In the genomic region with DNA sequence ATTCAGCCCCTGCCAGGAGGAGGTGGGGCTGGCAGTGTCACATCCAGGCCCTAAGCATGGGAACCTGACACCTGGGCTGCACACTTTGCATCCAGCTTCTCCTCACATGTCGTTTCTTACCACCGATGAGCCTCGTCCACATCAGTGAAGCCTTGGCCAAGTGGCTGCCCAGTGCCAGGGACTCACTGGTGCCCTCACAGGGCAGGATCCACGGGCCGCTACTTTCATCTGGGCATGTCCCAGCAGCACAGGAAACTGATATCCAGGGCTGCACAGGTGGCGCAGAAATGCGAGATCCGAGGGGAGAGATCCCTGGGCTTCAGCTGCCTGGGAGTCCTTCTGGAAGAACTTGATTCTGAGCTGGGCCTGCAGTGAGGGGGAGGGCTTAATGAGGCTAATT, we compare ENCODE assay signal across 23 cellular contexts.
DNase-seq lines count a peak whose midpoint lies in the region; ATAC-seq and TF ChIP-seq lines count a peak whose summit lies in the region.
"Had no signal": no experiment of that assay in that cellular context is flagged by ENCODE, and none has a peak within 500 bp of the region (broad histone marks: within the 10 kb centered on the region; RNA-seq: fewer than 3 reads in every experiment).

No MANE protein-coding gene starts in this region.

- no peak for TF ChIP-seq POLR2A in esophagus muscularis mucosa (IDR thresholded peaks at IDR 0.05; ENCODE audit: low read depth)
- TF ChIP-seq POLR2A in gastrocnemius medialis (IDR thresholded peaks at IDR 0.05), result no peak

- H3K4me1 Mint-ChIP-seq in stimulated activated effector memory CD8-positive, alpha-beta T cell treated with anti-CD3 and anti-CD28 coated beads, Interleukin-12 subunit alpha, Interleukin-12 subunit beta, amount 100 ng/mL, for 72 hours, result peaks cover 6% of the 10 kb centered on the region
- H3K4me1 Mint-ChIP-seq: naive thymus-derived CD4-positive, alpha-beta T cell had no signal

- H3K36me3 Mint-ChIP-seq in stimulated activated effector memory CD8-positive, alpha-beta T cell treated with anti-CD3 and anti-CD28 coated beads, Interleukin-12 subunit alpha, Interleukin-12 subunit beta, amount 100 ng/mL, for 72 hours, result no peaks in the 10 kb centered on the region
- H3K36me3 Mint-ChIP-seq: naive thymus-derived CD4-positive, alpha-beta T cell had no signal

- intact Hi-C loops in esophagus muscularis mucosa (cut with DNase I), result no loop called here
- intact Hi-C loops in gastrocnemius medialis (cut with DNase I; ENCODE audit: low total_unique reads), result loop anchor here (1.0 to 5.0 kb wide), 4 partner anchors 62 to 290 kb away; partner anchors contain the start of gene HDAC4

- H3K27me3 ChIP-seq in esophagus muscularis mucosa, result peaks cover 0 to 11% (median 2%) of the 10 kb centered on the region in 4 donors
- H3K27me3 ChIP-seq in gastrocnemius medialis, result no peaks in the 10 kb centered on the region
- H3K27me3 ChIP-seq: Peyer's patch, tibial nerve had no signal

- H3K36me3 ChIP-seq in esophagus muscularis mucosa, result no peaks in the 10 kb centered on the region
- no peaks in the 10 kb centered on the region for H3K36me3 ChIP-seq in gastrocnemius medialis
- H3K36me3 ChIP-seq: Peyer's patch, tibial nerve had no signal

- TF ChIP-seq CTCF in esophagus muscularis mucosa (IDR thresholded peaks at IDR 0.05) (no peak), gastrocnemius medialis (IDR thresholded peaks at IDR 0.05 in 4 of 5, conservative IDR thresholded peaks at IDR 0.05 in 1 of 5) (peak in 2 of 5 experiments; percentile 29 to 46)

- H3K9me3 Mint-ChIP-seq in stimulated activated effector memory CD8-positive, alpha-beta T cell treated with anti-CD3 and anti-CD28 coated beads, Interleukin-12 subunit alpha, Interleukin-12 subunit beta, amount 100 ng/mL, for 72 hours, result no peaks in the 10 kb centered on the region
- H3K9me3 Mint-ChIP-seq: activated naive CD4-positive, alpha-beta T cell treated with anti-CD3 and anti-CD28 coated beads for 36 hours; activated T-cell treated with anti-CD3 and anti-CD28 coated beads, Interleukin-2, amount 50 U/mL, for 24 hours; naive thymus-derived CD4-positive, alpha-beta T cell; T-helper 1 cell treated with Interleukin-12 subunit alpha and Interleukin-12 subunit beta and Interleukin-4 antibody, amounts not matched to agents 30 μg/mL and 1 μg/mL, for 36 hours had no signal

- peak; percentile 86 to 92 for ATAC-seq in gastrocnemius medialis
- ATAC-seq in stimulated activated effector memory CD8-positive, alpha-beta T cell treated with anti-CD3 and anti-CD28 coated beads, Interleukin-12 subunit alpha, Interleukin-12 subunit beta, amount 100 ng/mL, for 72 hours, result no peak
- ATAC-seq: naive thymus-derived CD4-positive, alpha-beta T cell had no signal

- peaks cover 0 to 9% (median 2%) of the 10 kb centered on the region in 4 donors for H3K4me1 ChIP-seq in esophagus muscularis mucosa
- peaks cover 33 to 41% of the 10 kb centered on the region in 2 donors for H3K4me1 ChIP-seq in gastrocnemius medialis
- H3K4me1 ChIP-seq: Peyer's patch had no signal

- H3K9me3 ChIP-seq in esophagus muscularis mucosa (no peaks in the 10 kb centered on the region), gastrocnemius medialis (no peaks in the 10 kb centered on the region)
- H3K9me3 ChIP-seq: Peyer's patch, tibial nerve had no signal

- H3K27ac ChIP-seq in esophagus muscularis mucosa (replicated peaks in 1 of 4) (no peak overlapping the region), gastrocnemius medialis (peak overlapping the region; percentile 75 to 83 (median 81))
- H3K27ac ChIP-seq: parathyroid adenoma, Peyer's patch, tibial nerve had no signal

- in situ Hi-C loops in gastrocnemius medialis (cut with MboI; ENCODE audit: low sequenced_read_pairs in 4 of 4), result no loop called here

- H3K27ac Mint-ChIP-seq in stimulated activated effector memory CD8-positive, alpha-beta T cell treated with anti-CD3 and anti-CD28 coated beads, Interleukin-12 subunit alpha, Interleukin-12 subunit beta, amount 100 ng/mL, for 72 hours, result no peak overlapping the region
- H3K27ac Mint-ChIP-seq: activated naive CD4-positive, alpha-beta T cell treated with anti-CD3 and anti-CD28 coated beads for 36 hours; activated T-cell treated with anti-CD3 and anti-CD28 coated beads, Interleukin-2, amount 50 U/mL, for 24 hours; T-helper 1 cell treated with Interleukin-12 subunit alpha and Interleukin-12 subunit beta and Interleukin-4 antibody, amounts not matched to agents 30 μg/mL and 1 μg/mL, for 36 hours had no signal

- H3K4me3 ChIP-seq in esophagus muscularis mucosa (no peak overlapping the region), gastrocnemius medialis (no peak overlapping the region)
- H3K4me3 ChIP-seq: dorsolateral prefrontal cortex, Peyer's patch, tibial nerve had no signal

- TF ChIP-seq EP300 in esophagus muscularis mucosa (IDR thresholded peaks at IDR 0.05), result no peak

- DNase-seq in DMS79 (lab: John Stamatoyannopoulos, UW) (peak; percentile 31), NCI-H2171 treated with DMSO at 0.1 percent for 48 hours (lab: John Stamatoyannopoulos, UW) (peak; percentile 86), esophagus muscularis mucosa (ENCODE audit: extremely low spot score) (peak; percentile 87), gastrocnemius medialis (peak; percentile 92 to 95), NCI-H146 treated with DMSO at 0.1 percent for 48 hours (lab: John Stamatoyannopoulos, UW; ENCODE audit: unreplicated experiment) (no peak), COR-L47 (lab: John Stamatoyannopoulos, UW) (no peak)
- no peak for DNase-seq in stimulated activated effector memory CD8-positive, alpha-beta T cell treated with anti-CD3 and anti-CD28 coated beads, Interleukin-12 subunit alpha, Interleukin-12 subunit beta, amount 100 ng/mL, for 72 hours (ENCODE audit: low spot score in 2 of 2)
- DNase-seq: activated CD4-positive, alpha-beta T cell treated with anti-CD3 and anti-CD28 coated beads, Interleukin-2, amount 50 U/mL, for 4 hours; activated naive CD4-positive, alpha-beta T cell treated with anti-CD3 and anti-CD28 coated beads for 36 hours; activated T-cell treated with anti-CD3 and anti-CD28 coated beads, Interleukin-2, amount 50 U/mL, for 24 hours; erythroblast; HCEC 1CT; Karpas-422; mesenchymal stem cell; naive thymus-derived CD4-positive, alpha-beta T cell; NCI-H226; stimulated activated CD4-positive, alpha-beta T cell treated with anti-CD3 and anti-CD28 coated beads, Interleukin-1b, Interleukin-23, amount 100 ng/mL, for 48 hours; stimulated activated naive CD4-positive, alpha-beta T cell treated with Interleukin-2 at 50 U/mL for 16 hours had no signal

- no peak overlapping the region for H3K4me3 Mint-ChIP-seq in stimulated activated effector memory CD8-positive, alpha-beta T cell treated with anti-CD3 and anti-CD28 coated beads, Interleukin-12 subunit alpha, Interleukin-12 subunit beta, amount 100 ng/mL, for 72 hours
- H3K4me3 Mint-ChIP-seq: activated naive CD4-positive, alpha-beta T cell treated with anti-CD3 and anti-CD28 coated beads for 36 hours; activated T-cell treated with anti-CD3 and anti-CD28 coated beads, Interleukin-2, amount 50 U/mL, for 24 hours; naive thymus-derived CD4-positive, alpha-beta T cell; T-helper 1 cell treated with Interleukin-12 subunit alpha and Interleukin-12 subunit beta and Interleukin-4 antibody, amounts not matched to agents 30 μg/mL and 1 μg/mL, for 36 hours had no signal

- 81% methylated on average over 3 of the region's 8 CpGs for WGBS in esophagus muscularis mucosa

Comparison
In these comparisons a context has a peak if more than half of its experiments do, and no peak if none do; other contexts are left out.
1. DNase-seq: peak in DMS79 (single experiment), NCI-H2171 treated with DMSO at 0.1 percent for 48 hours (single experiment), esophagus muscularis mucosa (single experiment) and gastrocnemius medialis (2 of 2); none in NCI-H146 treated with DMSO at 0.1 percent for 48 hours (single experiment), COR-L47 (single experiment) and stimulated activated effector memory CD8-positive, alpha-beta T cell treated with anti-CD3 and anti-CD28 coated beads, Interleukin-12 subunit alpha, Interleukin-12 subunit beta, amount 100 ng/mL, for 72 hours (0 of 2).
2. H3K27ac ChIP-seq: peak in gastrocnemius medialis (4 of 4); none in esophagus muscularis mucosa (0 of 4).